ENCODE assay signal across 11 cellular contexts in the genomic region with DNA sequence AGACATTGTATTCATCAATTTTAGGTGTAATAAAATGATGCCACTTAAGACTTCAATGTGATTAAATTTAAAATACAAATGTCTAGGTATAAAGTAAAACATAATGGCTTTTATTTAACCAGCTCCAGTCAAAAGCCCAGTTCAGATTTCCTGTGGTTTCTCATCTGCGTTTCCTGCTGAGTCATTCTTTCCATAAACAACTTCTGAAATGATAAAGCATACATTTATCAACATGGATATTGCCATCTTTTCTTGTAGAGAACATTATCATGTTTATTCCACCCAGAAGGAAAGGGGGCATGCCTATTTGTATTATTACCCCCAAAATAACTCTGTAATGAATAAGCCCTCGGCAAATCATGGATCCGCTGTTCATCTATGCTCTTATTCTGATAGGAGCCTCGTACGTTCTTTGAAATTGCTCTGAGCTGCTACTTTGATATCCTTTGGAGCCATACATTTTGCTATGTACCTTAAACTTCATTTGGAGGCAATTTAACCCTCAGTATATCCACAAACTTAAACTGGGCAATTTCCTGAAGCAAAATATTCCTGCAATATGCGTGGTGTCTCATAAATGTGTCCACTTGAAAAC. TPM values are rescaled to one million over a fixed set of nuclear protein-coding genes. Genes with fewer than 3 reads are reported as not detected.
DNase-seq lines count a peak whose midpoint lies in the region; ATAC-seq, FAIRE-seq and TF ChIP-seq lines count a peak whose summit lies in the region.
"Had no signal": no experiment of that assay in that cellular context is flagged by ENCODE, and none has a peak within 500 bp of the region (broad histone marks: within the 10 kb centered on the region; RNA-seq: fewer than 3 reads in every experiment).

No MANE protein-coding gene starts in this region.

- H3K4me1 ChIP-seq in A673 (ENCODE audit: insufficient read depth, low read length, poor library complexity, severe bottlenecking) (peaks cover 9% of the 10 kb centered on the region), GM23248 (ENCODE audit: insufficient read depth) (peaks cover 6% of the 10 kb centered on the region; the same call in 1 of the 2 replicates), spleen (peaks cover 0 to 10% (median 6%) of the 10 kb centered on the region in 6 donors), left ventricle myocardium inferior (peaks cover 3% of the 10 kb centered on the region)

- H3K79me2 ChIP-seq in GM23248 (ENCODE audit: insufficient read depth) = no peaks in the 10 kb centered on the region

- H3K27ac ChIP-seq in A673 (ENCODE audit: low read depth, low read length, poor library complexity, severe bottlenecking) (peak overlapping the region; percentile 46), GM23248 (no peak overlapping the region), spleen (no peak overlapping the region), left ventricle myocardium inferior (replicated peaks) (no peak overlapping the region)

- ATAC-seq in GM21367 (IDR thresholded peaks at IDR 0.05; ENCODE audit: unreplicated experiment) = no peak
- ATAC-seq in activated CD4-positive, CD25-positive, alpha-beta regulatory T cell treated with anti-CD3 and anti-CD28 coated beads, Interleukin-2, amount 50 U/mL, for 24 hours = no peak
- ATAC-seq: naive thymus-derived CD8-positive, alpha-beta T cell had no signal

- DNase-seq in A673 (ENCODE audit: low spot score) (peak; percentile 64), GM23248 (peak; percentile 77), RCC 7860 (ENCODE audit: low spot score) (peak; percentile 46), fibroblast of mammary gland (ENCODE audit: low read depth) (peak; percentile 65), spleen (no peak), left ventricle myocardium inferior (no peak)
- DNase-seq: effector CD8-positive, alpha-beta T cell; GOT3; naive thymus-derived CD8-positive, alpha-beta T cell had no signal

- H3K27me3 ChIP-seq in A673 (replicated peaks; ENCODE audit: insufficient read depth, low read depth, low read length, poor library complexity) = no peaks in the 10 kb centered on the region
- H3K27me3 ChIP-seq in GM23248 (replicated peaks; ENCODE audit: insufficient read depth) = peaks cover 11% of the 10 kb centered on the region
- H3K27me3 ChIP-seq in spleen (replicated peaks in 1 of 7) = peaks cover 0 to 8% (median 0%) of the 10 kb centered on the region in 7 donors
- peaks cover 6% of the 10 kb centered on the region for H3K27me3 ChIP-seq in left ventricle myocardium inferior (ENCODE audit: low read depth)

- BruUV-seq in A673 (replicated peaks; lab: Mats Ljungman, UMichigan) = no TSS peak

- no peaks in the 10 kb centered on the region for H3F3A ChIP-seq in GM23248 (ENCODE audit: insufficient read depth)

- H3K9me3 ChIP-seq in A673 (ENCODE audit: low read depth, low read length, poor library complexity, severe bottlenecking) (no peaks in the 10 kb centered on the region), GM23248 (ENCODE audit: low read depth) (no peaks in the 10 kb centered on the region), spleen (no peaks in the 10 kb centered on the region), left ventricle myocardium inferior (replicated peaks) (peaks cover 5% of the 10 kb centered on the region)

- WGBS in GM23248 (ENCODE audit: low coverage in 1 of 2, low lambda C conversion rate in 2 of 2, missing lambda C conversion rate in 2 of 2), 2 experiments = 67 to 69% methylated on average over 6 of the region's 6 CpGs
- WGBS in spleen, 5 donors = 32 to 47% (median 37%) methylated on average over 6 of the region's 6 CpGs

- CTCF ChIA-PET in A673 (lab: Charles Lee) = no interaction called here

- no peak for TF ChIP-seq CTCF in A673 (conservative IDR thresholded peaks at IDR 0.05; ENCODE audit: low read depth, low read length)
- TF ChIP-seq CTCF in fibroblast of mammary gland (conservative IDR thresholded peaks at IDR 0.05; ENCODE audit: control insufficient read depth, insufficient read depth, low read depth, low read length) = no peak
- no peak for TF ChIP-seq CTCF in spleen (IDR thresholded peaks at IDR 0.05 in 8 of 11, conservative IDR thresholded peaks at IDR 0.05 in 3 of 11)
- no peak for TF ChIP-seq CTCF in left ventricle myocardium inferior (IDR thresholded peaks at IDR 0.05; ENCODE audit: borderline replicate concordance)

- H3K4me2 ChIP-seq in GM23248 (ENCODE audit: unreplicated experiment) = no peak overlapping the region

- no peak overlapping the region for H3K9ac ChIP-seq in GM23248

- intact Hi-C loops in A673 (cut with micrococcal nuclease; ENCODE audit: unreplicated experiment) (no loop called here), spleen (cut with DNase I; ENCODE audit: low total_unique reads) (no loop called here), left ventricle myocardium inferior (cut with micrococcal nuclease) (no loop called here)

- no peak for TF ChIP-seq POLR2A in spleen (IDR thresholded peaks at IDR 0.05)

- in situ Hi-C loops in GM23248 (cut with MboI) = no loop called here

- H3K4me3 ChIP-seq in A673 (ENCODE audit: low read depth, low read length, poor library complexity, severe bottlenecking) = no peak overlapping the region
- H3K4me3 ChIP-seq in GM23248 = no peak overlapping the region
- no peak overlapping the region for H3K4me3 ChIP-seq in fibroblast of mammary gland (ENCODE audit: control insufficient read depth, low read depth, low read length)
- H3K4me3 ChIP-seq in spleen = no peak overlapping the region
- H3K4me3 ChIP-seq in left ventricle myocardium inferior = no peak overlapping the region

- peak; percentile 66 for FAIRE-seq in RCC 7860 (lab: Jason Lieb, UNC)

- POLR2A ChIA-PET in A673 (lab: Charles Lee; ENCODE audit: low non-redundant PET) = no interaction called here

- H3K9me2 ChIP-seq in GM23248 (ENCODE audit: insufficient read depth) = no peaks in the 10 kb centered on the region

- H2AFZ ChIP-seq in GM23248 = no peak overlapping the region

- no peaks in the 10 kb centered on the region for H3K36me3 ChIP-seq in A673 (ENCODE audit: insufficient read depth, low read length, poor library complexity, severe bottlenecking)
- H3K36me3 ChIP-seq in GM23248 (ENCODE audit: low read depth) = no peaks in the 10 kb centered on the region
- H3K36me3 ChIP-seq in spleen = no peaks in the 10 kb centered on the region
- H3K36me3 ChIP-seq in left ventricle myocardium inferior = no peaks in the 10 kb centered on the region

- no peaks in the 10 kb centered on the region for H4K20me1 ChIP-seq in GM23248 (ENCODE audit: insufficient read depth)

RNA-seq across cellular contexts. Expression of gene HSBP1, which starts 28.3 kb away (rescaled TPM):
- total RNA-seq in A673 (2021) (163 and 175 TPM in 2 replicates), spleen (10 to 100 TPM; 11.0 to 68.5 (median 61.6) TPM), left ventricle myocardium inferior (175 TPM)
- 20.7 and 32.2 TPM in 2 replicates for total RNA-seq in GM23248 (2014; rRNA removed; shearing (Covaris generic))
- polyA plus RNA-seq in GM23248 (2016; fragmentation: Nextera tagmentation; extraction: Ambion mirVana) (392 and 405 TPM in 2 replicates), spleen (10 to 100 TPM; 27.9 to 47.0 (median 30.4) TPM)

Comparison
In these comparisons a context has a peak if more than half of its experiments do, and no peak if none do; other contexts are left out.
1. DNase-seq: peak in A673 (single experiment), GM23248 (single experiment), RCC 7860 (single experiment) and fibroblast of mammary gland (single experiment); none in spleen (single experiment) and left ventricle myocardium inferior (single experiment).